15 cellular contexts compared by ENCODE assay signal in genomic region chr11:271316-271715, GRCh38. TPM values are rescaled to one million over a fixed set of nuclear protein-coding genes. Genes with fewer than 3 reads are reported as not detected.
"Had no signal": no experiment of that assay in that cellular context is flagged by ENCODE, and none has a peak within 500 bp of the region (broad histone marks: within the 10 kb centered on the region; RNA-seq: fewer than 3 reads in every experiment).

No MANE protein-coding gene starts in this region.

- H3K4me1 ChIP-seq: right atrium auricular region had no signal

- H3K36me3 ChIP-seq: right atrium auricular region, upper lobe of left lung had no signal

- H3K9me3 ChIP-seq: upper lobe of left lung had no signal

- H3K4me3 ChIP-seq: right atrium auricular region, smooth muscle cell, upper lobe of left lung had no signal

- H3K36me3 Mint-ChIP-seq: brain had no signal

- H3K9ac ChIP-seq: SK-N-SH had no signal

- H3K27me3 ChIP-seq: right atrium auricular region, upper lobe of left lung had no signal

- H3K4me3 Mint-ChIP-seq: activated naive CD8-positive, alpha-beta T cell; activated T-cell treated with anti-CD3 and anti-CD28 coated beads, Interleukin-2, amount 50 U/mL, for 4 hours; brain; central memory CD8-positive, alpha-beta T cell; WTC11 had no signal

- ATAC-seq: activated T-cell treated with anti-CD3 and anti-CD28 coated beads, Interleukin-2, amount 50 U/mL, for 4 hours; WTC11 had no signal

- H3K27me3 Mint-ChIP-seq: activated naive CD8-positive, alpha-beta T cell; central memory CD8-positive, alpha-beta T cell had no signal

- H3K9me3 Mint-ChIP-seq: central memory CD8-positive, alpha-beta T cell; T-helper 1 cell treated with Interleukin-12 subunit alpha and Interleukin-12 subunit beta and Interleukin-4 antibody, amounts not matched to agents 30 μg/mL and 1 μg/mL, for 36 hours had no signal

- H3K4me2 ChIP-seq: SK-N-SH, smooth muscle cell had no signal

- H3K27ac Mint-ChIP-seq: brain, WTC11 had no signal

- DNase-seq: activated CD4-positive, alpha-beta T cell treated with anti-CD3 and anti-CD28 coated beads, Interleukin-2, amount 50 U/mL, for 1 hour; activated T-cell treated with anti-CD3 and anti-CD28 coated beads, Interleukin-2, amount 50 U/mL, for 4 hours; amygdala; hippocampal formation; mammary epithelial cell; SK-N-SH; stimulated activated naive CD4-positive, alpha-beta T cell treated with Interleukin-2 at 50 U/mL for 16 hours had no signal

RNA-seq across cellular contexts. Expression of gene NLRP6, which starts 6.9 kb away (rescaled TPM):
- total RNA-seq: mammary epithelial cell, smooth muscle cell had no signal

RNA-seq across cellular contexts. Expression of gene IFITM5, which starts 28.0 kb away (rescaled TPM):
- total RNA-seq: activated T-cell treated with anti-CD3 and anti-CD28 coated beads, Interleukin-2, amount 50 U/mL, for 4 hours; mammary epithelial cell; right atrium auricular region; smooth muscle cell; upper lobe of left lung; WTC11 had no signal
